In the genomic region with DNA sequence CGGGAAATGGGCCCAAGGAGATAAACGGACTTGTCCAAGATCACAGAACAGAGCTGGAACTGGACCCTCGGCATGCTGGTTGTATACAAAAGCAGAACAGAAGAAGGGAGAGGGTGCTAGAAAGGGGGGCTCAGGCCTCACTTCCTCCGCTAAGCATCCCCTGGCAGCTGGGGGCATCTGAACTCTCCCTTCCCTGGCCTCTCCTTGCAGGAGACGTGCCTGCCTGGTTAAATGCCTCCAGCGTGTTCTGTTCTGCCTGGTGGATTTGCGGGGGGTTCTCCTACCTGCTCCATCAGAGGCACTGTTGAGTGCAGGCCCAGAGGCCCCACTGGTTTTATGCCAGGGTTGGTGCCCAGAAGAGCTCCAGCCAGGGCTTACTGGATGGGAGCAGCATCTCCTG, we compare ENCODE assay signal across 11 cellular contexts.
A peak's percentile ranks its signal among the peaks of the same experiment; 100 is the strongest.
DNase-seq lines count a peak whose midpoint lies in the region; ATAC-seq and TF ChIP-seq lines count a peak whose summit lies in the region.
"Had no signal": no experiment of that assay in that cellular context is flagged by ENCODE, and none has a peak within 500 bp of the region (broad histone marks: within the 10 kb centered on the region; RNA-seq: fewer than 3 reads in every experiment).

No MANE protein-coding gene starts in this region.

- H3K27ac ChIP-seq in H9 (ENCODE audit: insufficient read length, low read depth, low read length) (no peak overlapping the region), cingulate gyrus (ENCODE audit: low read depth, low read length) (peak overlapping the region; percentile 100), mesenchymal stem cell (ENCODE audit: low read length, poor library complexity, severe bottlenecking) (no peak overlapping the region), Karpas-422 (ENCODE audit: low read length) (no peak overlapping the region)

- H2BK120ac ChIP-seq in H9 (ENCODE audit: low read depth, low read length, poor library complexity, severe bottlenecking) (no peak overlapping the region), mesenchymal stem cell (ENCODE audit: low read depth, low read length) (peak overlapping the region; percentile 4)

- no peaks in the 10 kb centered on the region for H3K36me3 ChIP-seq in mesenchymal stem cell (ENCODE audit: control insufficient read depth in 1 of 2, insufficient read depth in 2 of 2, low read depth in 1 of 2, low read length in 2 of 2)
- no peaks in the 10 kb centered on the region for H3K36me3 ChIP-seq in Karpas-422 (ENCODE audit: insufficient read depth, low read length)

- TF ChIP-seq CTCF in H9 (conservative IDR thresholded peaks at IDR 0.05): no peak

- H3K36me3 Mint-ChIP-seq in H9 (ENCODE audit: insufficient read depth in 1 of 3, low read depth in 3 of 3): peaks cover 4 to 21% (median 8%) of the 10 kb centered on the region in 3 experiments; a peak in 6 of 7 replicates
- no peaks in the 10 kb centered on the region for H3K36me3 Mint-ChIP-seq in stimulated activated effector memory CD8-positive, alpha-beta T cell treated with anti-CD3 and anti-CD28 coated beads, Interleukin-12 subunit alpha, Interleukin-12 subunit beta, amount 100 ng/mL, for 72 hours

- H3K9ac ChIP-seq in H9 (ENCODE audit: extremely low read depth, insufficient read length, low read length) (no peak overlapping the region), mesenchymal stem cell (ENCODE audit: low read length) (peak overlapping the region; percentile 73), Karpas-422 (ENCODE audit: low read length) (no peak overlapping the region)

- H2AFZ ChIP-seq in H9 (ENCODE audit: low read length) (no peak overlapping the region), mesenchymal stem cell (ENCODE audit: low read depth, low read length) (no peak overlapping the region), Karpas-422 (ENCODE audit: low read length) (no peak overlapping the region)

- H3K9me3 ChIP-seq in H9 (ENCODE audit: control insufficient read depth, low read depth, low read length) (no peaks in the 10 kb centered on the region), mesenchymal stem cell (ENCODE audit: control insufficient read depth, low read length) (no peaks in the 10 kb centered on the region), Karpas-422 (ENCODE audit: low read length) (no peaks in the 10 kb centered on the region)

- ATAC-seq in stimulated activated effector memory CD8-positive, alpha-beta T cell treated with anti-CD3 and anti-CD28 coated beads, Interleukin-12 subunit alpha, Interleukin-12 subunit beta, amount 100 ng/mL, for 72 hours: no peak
- no peak for ATAC-seq in GM21619 (IDR thresholded peaks at IDR 0.05; ENCODE audit: unreplicated experiment)

- H3K4me1 Mint-ChIP-seq in H9: peaks cover 49 to 51% of the 10 kb centered on the region in 2 experiments
- H3K4me1 Mint-ChIP-seq in stimulated activated effector memory CD8-positive, alpha-beta T cell treated with anti-CD3 and anti-CD28 coated beads, Interleukin-12 subunit alpha, Interleukin-12 subunit beta, amount 100 ng/mL, for 72 hours: peaks cover 10% of the 10 kb centered on the region

- H3K23me2 ChIP-seq in H9 (ENCODE audit: insufficient read length, low read depth, low read length, poor library complexity, severe bottlenecking): no peaks in the 10 kb centered on the region

- no peak overlapping the region for H4K5ac ChIP-seq in H9 (ENCODE audit: insufficient read length, low read depth, low read length)

- H2BK12ac ChIP-seq in H9 (ENCODE audit: insufficient read length, low read depth, low read length): no peak overlapping the region
- H2BK12ac ChIP-seq in mesenchymal stem cell (ENCODE audit: low read length in 2 of 2): peak overlapping the region; percentile 7 to 64

- peak overlapping the region in 2 of 3 experiments; percentile 73 to 75; a peak in 4 of 7 replicates for H3K27ac Mint-ChIP-seq in H9
- peak overlapping the region; percentile 50 for H3K27ac Mint-ChIP-seq in stimulated activated effector memory CD8-positive, alpha-beta T cell treated with anti-CD3 and anti-CD28 coated beads, Interleukin-12 subunit alpha, Interleukin-12 subunit beta, amount 100 ng/mL, for 72 hours
- H3K27ac Mint-ChIP-seq: B cell had no signal

- H4K91ac ChIP-seq in H9 (ENCODE audit: insufficient read length, low read depth, low read length) (no peak overlapping the region), mesenchymal stem cell (ENCODE audit: low read length) (peak overlapping the region; percentile 61)

- H3K18ac ChIP-seq in H9 (ENCODE audit: insufficient read length, low read depth, low read length) (peak overlapping the region; percentile 55), mesenchymal stem cell (ENCODE audit: low read depth in 1 of 2, low read length in 2 of 2) (peak overlapping the region in 1 of 2 experiments; percentile 31)

- H3K4ac ChIP-seq in H9 (ENCODE audit: low read depth, low read length) (no peak overlapping the region), mesenchymal stem cell (ENCODE audit: low read depth in 1 of 2, low read length in 2 of 2) (peak overlapping the region in 1 of 2 experiments; percentile 81)

- H4K8ac ChIP-seq in H9 (replicated peaks; ENCODE audit: insufficient read length, low read depth, low read length) (no peak overlapping the region), mesenchymal stem cell (ENCODE audit: low read length) (no peak overlapping the region)

- H3K56ac ChIP-seq in H9 (ENCODE audit: insufficient read length, low read depth, low read length): no peak overlapping the region

- WGBS in H9 (ENCODE audit: extremely low coverage, insufficient read length, low lambda C conversion rate): no CpG with 5 or more reads among the region's 7 CpGs
- WGBS in mesenchymal stem cell: 97% methylated on average over 7 of the region's 7 CpGs

- peaks cover 9 to 11% of the 10 kb centered on the region in 2 experiments for H3K9me3 Mint-ChIP-seq in H9
- no peaks in the 10 kb centered on the region for H3K9me3 Mint-ChIP-seq in stimulated activated effector memory CD8-positive, alpha-beta T cell treated with anti-CD3 and anti-CD28 coated beads, Interleukin-12 subunit alpha, Interleukin-12 subunit beta, amount 100 ng/mL, for 72 hours

- no peaks in the 10 kb centered on the region for H3K9me2 ChIP-seq in Karpas-422 (replicated peaks; ENCODE audit: insufficient read depth, low read length)

- H3K23ac ChIP-seq in H9 (ENCODE audit: insufficient read length, low read depth, low read length) (no peak overlapping the region), mesenchymal stem cell (ENCODE audit: low read length in 2 of 2) (no peak overlapping the region)

- peaks cover 29% of the 10 kb centered on the region for H3K27me3 Mint-ChIP-seq in H9 (ENCODE audit: low read depth)
- H3K27me3 Mint-ChIP-seq: B cell had no signal

- peaks cover 4% of the 10 kb centered on the region; the same call in 1 of the 2 replicates for H3K4me1 ChIP-seq in H9 (ENCODE audit: insufficient read depth, low read length)
- H3K4me1 ChIP-seq in mesenchymal stem cell (ENCODE audit: control insufficient read depth, insufficient read depth, low read depth, low read length): peaks cover 11% of the 10 kb centered on the region
- no peaks in the 10 kb centered on the region for H3K4me1 ChIP-seq in Karpas-422 (ENCODE audit: low read length)

- no peaks in the 10 kb centered on the region for H3K79me2 ChIP-seq in H9 (ENCODE audit: insufficient read depth, low read length)
- no peaks in the 10 kb centered on the region for H3K79me2 ChIP-seq in Karpas-422 (ENCODE audit: low read length)

- H2BK15ac ChIP-seq in H9 (ENCODE audit: low read depth, low read length): no peak overlapping the region
- no peak overlapping the region for H2BK15ac ChIP-seq in mesenchymal stem cell (ENCODE audit: low read depth, poor library complexity, severe bottlenecking)

- H4K20me1 ChIP-seq in H9 (ENCODE audit: control insufficient read depth, insufficient read depth, insufficient read length) (no peaks in the 10 kb centered on the region), Karpas-422 (ENCODE audit: insufficient read depth, low read depth, low read length) (no peaks in the 10 kb centered on the region)

- no peak overlapping the region for H3K14ac ChIP-seq in H9 (ENCODE audit: insufficient read depth, low read length)
- peak overlapping the region in 1 of 2 experiments; percentile 35 for H3K14ac ChIP-seq in mesenchymal stem cell (ENCODE audit: low read length in 2 of 2)

- H3K4me3 Mint-ChIP-seq in H9: no peak overlapping the region
- H3K4me3 Mint-ChIP-seq in stimulated activated effector memory CD8-positive, alpha-beta T cell treated with anti-CD3 and anti-CD28 coated beads, Interleukin-12 subunit alpha, Interleukin-12 subunit beta, amount 100 ng/mL, for 72 hours: no peak overlapping the region
- H3K4me3 Mint-ChIP-seq: B cell had no signal

- no peak overlapping the region for H2AK5ac ChIP-seq in H9 (ENCODE audit: insufficient read length, low read length)
- peak overlapping the region; percentile 71 for H2AK5ac ChIP-seq in mesenchymal stem cell (ENCODE audit: low read length, severe bottlenecking)

- H3K27me3 ChIP-seq in H9 (ENCODE audit: insufficient read depth, low read length): no peaks in the 10 kb centered on the region; the same call in 1 of the 2 replicates
- no peaks in the 10 kb centered on the region for H3K27me3 ChIP-seq in mesenchymal stem cell (ENCODE audit: control insufficient read depth in 1 of 2, insufficient read depth in 1 of 2, low read length in 2 of 2)
- no peaks in the 10 kb centered on the region for H3K27me3 ChIP-seq in Karpas-422 (ENCODE audit: low read length)

- no peak overlapping the region for H3K4me3 ChIP-seq in mesenchymal stem cell (ENCODE audit: insufficient read depth in 1 of 2, low read depth in 1 of 2, low read length in 2 of 2)
- no peak overlapping the region for H3K4me3 ChIP-seq in Karpas-422 (ENCODE audit: low read length)

- H2BK20ac ChIP-seq in H9 (ENCODE audit: low read depth, low read length, poor library complexity, severe bottlenecking): no peak overlapping the region

- H3K4me2 ChIP-seq in H9 (ENCODE audit: insufficient read depth, insufficient read length, low read length) (no peak overlapping the region), mesenchymal stem cell (ENCODE audit: low read length, poor library complexity, severe bottlenecking) (no peak overlapping the region), Karpas-422 (ENCODE audit: low read depth, low read length, poor library complexity, severe bottlenecking) (no peak overlapping the region)

- no peak overlapping the region for H3T11ph ChIP-seq in H9 (ENCODE audit: low read length)

- DNase-seq in H9 (no peak), mesenchymal stem cell (no peak), DMS53 (lab: John Stamatoyannopoulos, UW) (no peak), ecto neural progenitor cell (ENCODE audit: low spot score) (no peak), Karpas-422 (no peak)
- DNase-seq in stimulated activated effector memory CD8-positive, alpha-beta T cell treated with anti-CD3 and anti-CD28 coated beads, Interleukin-12 subunit alpha, Interleukin-12 subunit beta, amount 100 ng/mL, for 72 hours (ENCODE audit: low spot score in 2 of 2): no peak
- DNase-seq: KG1, NCI-H2081 had no signal

- no peak overlapping the region for H2BK5ac ChIP-seq in H9 (ENCODE audit: insufficient read length, low read length)
- H2BK5ac ChIP-seq in mesenchymal stem cell (ENCODE audit: low read depth, low read length, poor library complexity, severe bottlenecking): no peak overlapping the region

- no peaks in the 10 kb centered on the region for H3K79me1 ChIP-seq in H9 (ENCODE audit: insufficient read depth, low read depth, low read length, poor library complexity, severe bottlenecking)
- H3K79me1 ChIP-seq in mesenchymal stem cell (replicated peaks; ENCODE audit: low read length, poor library complexity, severe bottlenecking): no peaks in the 10 kb centered on the region
